ENCODE assay signal across 21 cellular contexts in the genomic region with DNA sequence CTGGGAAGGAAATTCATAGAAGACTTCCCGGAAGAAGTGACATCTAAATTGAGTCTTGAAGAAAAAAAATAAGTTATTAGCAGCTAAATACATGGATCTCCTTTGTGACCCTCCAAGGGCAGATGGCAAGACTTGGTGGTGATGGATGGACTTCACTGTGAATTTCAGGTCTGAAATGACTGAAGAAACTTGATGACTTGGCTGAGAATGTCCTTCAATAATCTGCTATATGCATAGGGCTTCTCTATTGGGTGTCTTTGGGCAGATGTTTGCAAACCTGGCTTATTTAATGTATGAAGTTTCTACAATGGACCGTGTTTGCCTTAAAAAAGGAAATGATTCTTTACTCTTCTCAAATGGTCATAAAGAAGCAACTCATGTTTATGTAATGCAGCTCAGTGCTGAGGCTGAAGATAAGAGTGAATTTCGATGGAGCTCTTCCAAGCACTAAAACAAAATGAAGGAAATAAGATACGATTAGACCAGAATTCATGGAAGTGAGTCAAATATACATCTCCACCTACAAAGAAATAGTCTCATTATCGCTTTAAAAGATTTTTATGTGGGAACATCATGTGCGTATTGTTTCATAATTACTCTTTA.
"Had no signal": no experiment of that assay in that cellular context is flagged by ENCODE, and none has a peak within 500 bp of the region (broad histone marks: within the 10 kb centered on the region; RNA-seq: fewer than 3 reads in every experiment).

No MANE protein-coding gene starts in this region.

- H3K9me3 ChIP-seq: heart right ventricle, pancreas, psoas muscle, transverse colon had no signal

- H3K4me3 ChIP-seq: coronary artery, heart right ventricle, pancreas, psoas muscle, transverse colon had no signal

- H3K36me3 Mint-ChIP-seq: activated naive CD8-positive, alpha-beta T cell; natural killer cell had no signal

- H3K4me3 Mint-ChIP-seq: activated naive CD8-positive, alpha-beta T cell; endodermal cell; natural killer cell had no signal

- H3K27ac ChIP-seq: coronary artery, epithelial cell of prostate, heart right ventricle, pancreas, psoas muscle, transverse colon had no signal

- H3K27ac Mint-ChIP-seq: activated naive CD8-positive, alpha-beta T cell; endodermal cell; natural killer cell had no signal

- H3K4me1 ChIP-seq: heart right ventricle, pancreas, psoas muscle, transverse colon had no signal

- H3K36me3 ChIP-seq: heart right ventricle, pancreas, transverse colon had no signal

- H3K9me3 Mint-ChIP-seq: endodermal cell, natural killer cell had no signal

- H3K27me3 ChIP-seq: pancreas, transverse colon had no signal

- DNase-seq: activated CD4-positive, alpha-beta T cell treated with anti-CD3 and anti-CD28 coated beads, Interleukin-2, amount 50 U/mL, for 1 hour; activated gamma-delta T cell treated with Interleukin-2 at 50 U/mL for 16 hours; amniotic stem cell; cerebellar nuclear complex; endodermal cell; foreskin fibroblast; heart right ventricle; islet precursor cell; left cardiac atrium; midbrain; natural killer cell; pancreas; psoas muscle; right cardiac atrium; stimulated activated CD4-positive, alpha-beta T cell treated with anti-CD3 and anti-CD28 coated beads, Interleukin-12 subunit alpha, Interleukin-12 subunit beta, amount 100 ng/mL, for 4 hours; stimulated activated CD4-positive, alpha-beta T cell treated with anti-CD3 and anti-CD28 coated beads, Interleukin-4, amount 100 ng/mL, for 4 hours; transverse colon had no signal

- ATAC-seq: heart right ventricle, left cardiac atrium, natural killer cell, pancreas, psoas muscle had no signal

- FAIRE-seq: urothelium cell line had no signal
